10 cellular contexts compared by ENCODE assay signal in genomic region chr4:174217273-174218126, GRCh38.
DNase-seq lines count a peak whose midpoint lies in the region; ATAC-seq, FAIRE-seq and TF ChIP-seq lines count a peak whose summit lies in the region.
"Had no signal": no experiment of that assay in that cellular context is flagged by ENCODE, and none has a peak within 500 bp of the region (broad histone marks: within the 10 kb centered on the region; RNA-seq: fewer than 3 reads in every experiment).

No MANE protein-coding gene starts in this region.

- H3K27ac ChIP-seq in BLaER1 treated with 17β-estradiol and CSF1 and Interleukin-3, amounts not matched to agents 10 nM and 100 nM: no peak overlapping the region
- H3K27ac ChIP-seq in HUES48 (ENCODE audit: low read depth, low read length): no peak overlapping the region
- no peak overlapping the region for H3K27ac ChIP-seq in breast epithelium
- no peak overlapping the region for H3K27ac ChIP-seq in HepG2 (ENCODE audit: extremely low read length, insufficient read depth, low read length)
- H3K27ac ChIP-seq: epithelial cell of prostate, HL-60 had no signal

- no peak for TF ChIP-seq EP300 in HepG2 (IDR thresholded peaks at IDR 0.05; ENCODE audit: low read depth in 2 of 2, low read length in 2 of 2)
- TF ChIP-seq EP300 in HepG2 (CRISPR knock-in tag; IDR thresholded peaks at IDR 0.05; ENCODE audit: borderline replicate concordance): no peak

- ATAC-seq in HepG2 (peak; percentile 81), HG03378 (IDR thresholded peaks at IDR 0.05; ENCODE audit: unreplicated experiment) (no peak)

- TF ChIP-seq RAD21 in HepG2 (CRISPR knock-in tag; IDR thresholded peaks at IDR 0.05): no peak

- peaks cover 0 to 32% (median 23%) of the 10 kb centered on the region in 11 experiments; a peak in 17 of 22 replicates for H4K20me1 ChIP-seq in BLaER1 treated with 17β-estradiol and CSF1 and Interleukin-3, amounts not matched to agents 10 nM and 100 nM
- H4K20me1 ChIP-seq in HepG2 (ENCODE audit: insufficient read depth, low read length): no peaks in the 10 kb centered on the region

- no TSS peak for BruUV-seq in HepG2 (replicated peaks; lab: Mats Ljungman, UMichigan)

- POLR2A ChIA-PET in HepG2 (lab: Yijun Ruan, JAX): no interaction called here

- peaks cover 19 to 28% (median 25%) of the 10 kb centered on the region in 10 experiments for H3K4me1 ChIP-seq in BLaER1 treated with 17β-estradiol and CSF1 and Interleukin-3, amounts not matched to agents 10 nM and 100 nM
- peaks cover 42% of the 10 kb centered on the region for H3K4me1 ChIP-seq in HUES48 (ENCODE audit: control insufficient read depth, insufficient read depth, low read length)
- peaks cover 0 to 14% of the 10 kb centered on the region in 2 donors for H3K4me1 ChIP-seq in breast epithelium
- H3K4me1 ChIP-seq in HepG2 (ENCODE audit: insufficient read depth, low read length): peaks cover 15% of the 10 kb centered on the region; the same call in 1 of the 2 replicates

- 50% methylated on average over 25 of the region's 41 CpGs for WGBS in HepG2 (ENCODE audit: low lambda C conversion rate)

- no peak for TF ChIP-seq POLR2A in breast epithelium (IDR thresholded peaks at IDR 0.05)
- no peak for TF ChIP-seq POLR2A in HepG2 (IDR thresholded peaks at IDR 0.05; ENCODE audit: insufficient read depth in 1 of 2, low read depth in 2 of 2, low read length in 2 of 2)

- H3K4me3 ChIP-seq in BLaER1 treated with 17β-estradiol and CSF1 and Interleukin-3, amounts not matched to agents 10 nM and 100 nM: peak overlapping the region; percentile 38 to 57 (median 48)
- peak overlapping the region; percentile 51 for H3K4me3 ChIP-seq in HUES48 (ENCODE audit: low read depth, low read length)
- H3K4me3 ChIP-seq in breast epithelium: peak overlapping the region; percentile 15 to 60 (median 30)
- H3K4me3 ChIP-seq in HepG2 (replicated peaks in 1 of 3; ENCODE audit: insufficient read depth in 1 of 3, low read depth in 2 of 3, low read length in 3 of 3): peak overlapping the region in 2 of 3 experiments; percentile 16 to 28; a peak in 2 of 6 replicates

- no peaks in the 10 kb centered on the region for H3K79me2 ChIP-seq in HepG2 (ENCODE audit: insufficient read depth, low read length)

- in situ Hi-C loops in HepG2 (cut with HindIII; ENCODE audit: extremely low pct_ligation_motif_present, low pct_unique_long_range_greater_than_20kb): loop anchor here (25.0 kb wide), 1 partner anchor 420 kb away; no protein-coding TSS in a partner anchor

- TF ChIP-seq CTCF in breast epithelium (IDR thresholded peaks at IDR 0.05) (no peak), HepG2 (CRISPR knock-in tag; IDR thresholded peaks at IDR 0.05) (no peak)

- intact Hi-C loops in breast epithelium (cut with DNase I; ENCODE audit: low total_unique reads): no loop called here
- intact Hi-C loops in HepG2 (cut with micrococcal nuclease; ENCODE audit: unreplicated experiment): no loop called here

- H3K36me3 ChIP-seq in BLaER1 treated with 17β-estradiol and CSF1 and Interleukin-3, amounts not matched to agents 10 nM and 100 nM: no peaks in the 10 kb centered on the region
- no peaks in the 10 kb centered on the region for H3K36me3 ChIP-seq in HUES48 (ENCODE audit: control insufficient read depth, insufficient read depth, low read length)
- H3K36me3 ChIP-seq in breast epithelium: no peaks in the 10 kb centered on the region
- H3K36me3 ChIP-seq in HepG2 (replicated peaks in 1 of 2; ENCODE audit: control insufficient read depth in 1 of 2, insufficient read depth in 2 of 2, low read length in 2 of 2): no peaks in the 10 kb centered on the region

- no peak for FAIRE-seq in HepG2 (lab: Jason Lieb, UNC)

- DNase-seq in breast epithelium (ENCODE audit: low spot score in 2 of 2) (no peak), HepG2 (ENCODE audit: low spot score) (no peak), globus pallidus (ENCODE audit: low spot score) (no peak), NCI-H524 (lab: John Stamatoyannopoulos, UW) (no peak), NCI-H1694 treated with DMSO at 0.1 percent for 48 hours (lab: John Stamatoyannopoulos, UW) (no peak)

- CTCF ChIA-PET in HepG2 (lab: Yijun Ruan, JAX; ENCODE audit: low intra/inter-chr PET ratio, low total read pairs): no interaction called here

- H3K27me3 ChIP-seq in BLaER1 treated with 17β-estradiol and CSF1 and Interleukin-3, amounts not matched to agents 10 nM and 100 nM: peaks cover 66 to 93% (median 84%) of the 10 kb centered on the region in 11 experiments
- H3K27me3 ChIP-seq in HUES48 (ENCODE audit: control insufficient read depth, insufficient read depth, low read length): peaks cover 94% of the 10 kb centered on the region
- H3K27me3 ChIP-seq in breast epithelium: peaks cover 0 to 60% of the 10 kb centered on the region in 2 donors
- H3K27me3 ChIP-seq in HepG2 (ENCODE audit: control insufficient read depth in 1 of 2, insufficient read depth in 2 of 2, low read length in 2 of 2): peaks cover 4 to 54% of the 10 kb centered on the region in 2 experiments

- peak overlapping the region; percentile 63 for H2AFZ ChIP-seq in HepG2 (ENCODE audit: low read length)

- peaks cover 12 to 18% (median 15%) of the 10 kb centered on the region in 11 experiments for H3K9me3 ChIP-seq in BLaER1 treated with 17β-estradiol and CSF1 and Interleukin-3, amounts not matched to agents 10 nM and 100 nM (replicated peaks in 1 of 11)
- H3K9me3 ChIP-seq in HUES48 (ENCODE audit: control insufficient read depth, insufficient read depth, low read length) (no peaks in the 10 kb centered on the region), breast epithelium (no peaks in the 10 kb centered on the region), HepG2 (ENCODE audit: low read length) (no peaks in the 10 kb centered on the region)

- peak overlapping the region; percentile 79 to 100 (median 93) for H3K4me2 ChIP-seq in BLaER1 treated with 17β-estradiol and CSF1 and Interleukin-3, amounts not matched to agents 10 nM and 100 nM
- peak overlapping the region; percentile 69 for H3K4me2 ChIP-seq in HepG2 (ENCODE audit: low read depth, low read length)

- H3K9ac ChIP-seq in BLaER1 treated with 17β-estradiol and CSF1 and Interleukin-3, amounts not matched to agents 10 nM and 100 nM: 0 out of 22 replicates have a peak overlapping the region, but pooled peaks of 1 of the 11 experiments have one; percentile 16
- H3K9ac ChIP-seq in HUES48 (ENCODE audit: low read depth, low read length) (no peak overlapping the region), HepG2 (ENCODE audit: insufficient read depth, low read depth, low read length) (no peak overlapping the region)

TF ChIP-seq in HepG2, 621 proteins besides CTCF, POLR2A, EP300 and RAD21:
- 0 out of 2 replicates have a peak, but pooled peaks have one; percentile 8 for TF ChIP-seq EZH2 (conservative IDR thresholded peaks at IDR 0.05; ENCODE audit: low read depth, low read length)
- TF ChIP-seq ZNF143 (CRISPR knock-in tag; IDR thresholded peaks at IDR 0.05): no peak
- TF ChIP-seq ZBTB33 (CRISPR knock-in tag; IDR thresholded peaks at IDR 0.05): peak; percentile 75; the same call in 1 of the 2 replicates
